8 cellular contexts compared by ENCODE assay signal in the genomic region with DNA sequence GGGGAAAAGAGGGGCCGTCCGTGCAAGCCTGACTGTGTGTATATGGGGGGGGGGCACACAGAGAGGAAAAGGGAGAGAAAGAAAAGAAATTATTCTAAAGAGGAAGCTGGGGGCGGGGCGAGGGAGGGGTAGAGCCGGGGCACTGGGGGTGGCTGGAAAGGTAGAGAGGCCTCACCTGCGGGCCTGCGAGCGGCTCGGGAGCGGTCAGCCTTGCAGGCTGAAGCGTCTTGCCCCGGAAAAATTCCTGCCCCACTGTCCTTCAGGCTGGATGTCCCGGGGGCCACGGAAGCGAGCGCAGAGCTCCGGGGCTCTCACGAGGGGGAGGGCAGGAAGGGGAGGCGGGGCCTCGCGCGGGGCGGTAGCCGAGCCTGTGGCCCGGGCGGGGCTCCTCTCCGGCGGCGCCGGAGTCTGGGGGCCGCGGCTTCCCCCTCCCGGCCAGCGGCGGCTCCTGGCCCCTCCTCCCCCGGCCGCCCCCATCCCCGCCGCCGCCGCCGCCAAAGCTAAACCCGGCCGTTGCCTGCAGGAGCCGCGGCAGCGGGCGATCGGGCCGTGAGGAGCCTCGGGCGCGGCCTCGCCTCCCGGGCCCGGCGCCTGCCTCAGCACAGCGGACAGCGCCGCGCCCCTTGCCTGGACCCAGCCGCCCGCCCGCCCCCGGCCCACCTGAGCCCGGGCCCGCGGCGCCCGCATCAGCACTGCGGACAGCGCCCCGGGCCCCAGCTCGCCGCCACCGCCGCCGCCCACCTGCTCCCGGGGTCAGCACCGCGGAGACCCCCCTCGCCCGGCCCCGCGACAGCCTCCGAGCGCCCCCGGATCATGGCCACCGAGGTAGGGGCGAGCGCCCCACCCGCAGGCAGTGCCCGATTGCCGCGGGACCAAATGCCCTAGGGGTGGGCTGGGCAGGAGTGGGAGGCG. TPM values are rescaled to one million over a fixed set of nuclear protein-coding genes. Genes with fewer than 3 reads are reported as not detected.
DNase-seq lines count a peak whose midpoint lies in the region; ATAC-seq and TF ChIP-seq lines count a peak whose summit lies in the region.

A gene (plus strand): TSS at position 353 of the 912 bp plus-strand sequence. CDS start 461 bp downstream, at position 814.

- no peaks in the 10 kb centered on the region for H3K9me3 Mint-ChIP-seq in natural killer cell

- H3K4me1 ChIP-seq in stomach: peaks cover 6 to 26% (median 15%) of the 10 kb centered on the region in 4 donors

- H3K27ac ChIP-seq in epithelial cell of prostate (peak within 1 kb of the TSS; percentile 24), stomach (peak within 1 kb of the TSS in 3 of 5 donors; percentile 46 to 51 (median 47))

- peaks cover 0 to 79% (median 39%) of the 10 kb centered on the region in 3 donors for H3K27me3 ChIP-seq in stomach

- no peaks in the 10 kb centered on the region for H3K9me3 ChIP-seq in stomach

- intact Hi-C loops in natural killer cell (cut with micrococcal nuclease): no loop called here
- intact Hi-C loops in stomach (cut with DNase I; ENCODE audit: low total_unique reads): no loop called here

- H3K36me3 ChIP-seq in stomach: no peaks in the 10 kb centered on the region

- H3K4me3 ChIP-seq in AG10803 (ENCODE audit: low read length) (peak within 1 kb of the TSS; percentile 40), stomach (peak within 1 kb of the TSS; percentile 53 to 84 (median 62))

- peaks cover 19 to 32% of the 10 kb centered on the region in 2 donors for H3K4me1 Mint-ChIP-seq in natural killer cell

- DNase-seq in AG10803 (ENCODE audit: low read depth) (peak; percentile 7), NCI-H345 (lab: John Stamatoyannopoulos, UW) (peak; percentile 47), epithelial cell of prostate (ENCODE audit: low read depth, low spot score) (no peak), natural killer cell (peak; percentile 58), stomach (peak; percentile 49)
- peak; percentile 65 for DNase-seq in activated CD8-positive, alpha-beta memory T cell treated with anti-CD3 and anti-CD28 coated beads, Interleukin-2, amount 50 U/mL, for 4 hours

- ATAC-seq in GM19324 (IDR thresholded peaks at IDR 0.05; ENCODE audit: low FRiP score, unreplicated experiment): peak; percentile 65
- peak; percentile 87 to 91 (median 88) for ATAC-seq in natural killer cell
- no peak for ATAC-seq in GM18517 (IDR thresholded peaks at IDR 0.05; ENCODE audit: unreplicated experiment)

- TF ChIP-seq CTCF in AG10803 (conservative IDR thresholded peaks at IDR 0.05; ENCODE audit: low read length): no peak
- TF ChIP-seq CTCF in natural killer cell (IDR thresholded peaks at IDR 0.05): no peak
- TF ChIP-seq CTCF in stomach (IDR thresholded peaks at IDR 0.05): no peak

- H3K36me3 Mint-ChIP-seq in natural killer cell: no peaks in the 10 kb centered on the region

- no peak for TF ChIP-seq EP300 in stomach (IDR thresholded peaks at IDR 0.05)

- WGBS in stomach, 5 donors: 0 to 2% (median 1%) methylated on average over 12 to 96 of the region's 96 CpGs

- H3K27me3 Mint-ChIP-seq in natural killer cell (ENCODE audit: low read depth in 2 of 2): peaks cover 3 to 6% of the 10 kb centered on the region in 2 donors

- peak within 1 kb of the TSS; percentile 53 to 85 for H3K27ac Mint-ChIP-seq in natural killer cell

- peak within 1 kb of the TSS; percentile 94 for H3K4me3 Mint-ChIP-seq in natural killer cell

- no peak for TF ChIP-seq POLR2A in stomach (IDR thresholded peaks at IDR 0.05)

RNA-seq across cellular contexts. Expression of the gene that starts here (rescaled TPM):
- total RNA-seq in natural killer cell (1 to 10 TPM; 4.1 to 4.6 (median 4.1) TPM), stomach (1 to 10 TPM in 2 of 5 donors, under 1 TPM in 3; 0.45 to 1.8 (median 0.72) TPM)
- 1 to 10 TPM in 1 of 3 donors, under 1 TPM in 2; 0.31 to 2.8 (median 0.93) TPM for polyA plus RNA-seq in stomach
